Comparison of ENCODE assay signal across 1 cellular context in genomic region chr6:26195376-26195923, GRCh38.
TF ChIP-seq lines count a peak whose summit lies in the region.

No MANE protein-coding gene starts in this region.

TF ChIP-seq in K562, 482 proteins besides CTCF, POLR2A, EP300 and RAD21 (continued from another document and continues in another):
- TF ChIP-seq SRSF3 (IDR thresholded peaks at IDR 0.05; ENCODE audit: insufficient read depth, low read length) = no peak
- TF ChIP-seq ZKSCAN3 (CRISPR knock-in tag; IDR thresholded peaks at IDR 0.05) = no peak
- TF ChIP-seq SIX5 (IDR thresholded peaks at IDR 0.05; ENCODE audit: borderline replicate concordance in 1 of 2, insufficient read depth in 1 of 2, low read depth in 1 of 2, low read length in 2 of 2) = no peak
- no peak for TF ChIP-seq SAFB2 (IDR thresholded peaks at IDR 0.05; ENCODE audit: borderline replicate concordance, low read depth, low read length, severe bottlenecking)
- TF ChIP-seq NR1H2 (CRISPR knock-in tag; IDR thresholded peaks at IDR 0.05) = no peak; the same call in 1 of the 2 replicates
- TF ChIP-seq SPI1 (IDR thresholded peaks at IDR 0.05; ENCODE audit: borderline replicate concordance, low read depth, low read length) = no peak
- TF ChIP-seq MTA2 (IDR thresholded peaks at IDR 0.05; ENCODE audit: low read depth) = no peak
- TF ChIP-seq ATF7 (IDR thresholded peaks at IDR 0.05) = peak; percentile 80
- no peak for TF ChIP-seq MLX (CRISPR knock-in tag; conservative IDR thresholded peaks at IDR 0.05)
- peak; percentile 31; the same call in 1 of the 2 replicates for TF ChIP-seq ZBTB17 (CRISPR knock-in tag; IDR thresholded peaks at IDR 0.05)
- no peak for TF ChIP-seq PHTF2 (CRISPR knock-in tag; IDR thresholded peaks at IDR 0.05)
- peak; percentile 85 for TF ChIP-seq ZFX (CRISPR knock-in tag; IDR thresholded peaks at IDR 0.05)
- no peak for TF ChIP-seq CLOCK (CRISPR knock-in tag; IDR thresholded peaks at IDR 0.05; ENCODE audit: borderline replicate concordance)
- TF ChIP-seq FOXK2 (conservative IDR thresholded peaks at IDR 0.05 in 1 of 2, IDR thresholded peaks at IDR 0.05 in 1 of 2; ENCODE audit: low read depth in 2 of 2) = no peak
- TF ChIP-seq E2F5 (CRISPR knock-in tag; IDR thresholded peaks at IDR 0.05) = 0 out of 2 replicates have a peak, but pooled peaks have one; percentile 16
- TF ChIP-seq ZNF766 (CRISPR knock-in tag; conservative IDR thresholded peaks at IDR 0.05) = no peak
- TF ChIP-seq SAFB (IDR thresholded peaks at IDR 0.05; ENCODE audit: borderline replicate concordance, low read depth, low read length) = no peak
- 0 out of 4 replicates have a peak, but pooled peaks of 1 of the 2 experiments have one; percentile 34 for TF ChIP-seq ETV6 (IDR thresholded peaks at IDR 0.05; ENCODE audit: borderline replicate concordance in 1 of 2, low read depth in 2 of 2, low read length in 1 of 2)
- no peak for TF ChIP-seq ETV6 (CRISPR knock-in tag; IDR thresholded peaks at IDR 0.05; ENCODE audit: borderline replicate concordance)
- no peak; the same call in 1 of the 2 replicates for TF ChIP-seq TGIF2 (CRISPR knock-in tag; IDR thresholded peaks at IDR 0.05)
- no peak for TF ChIP-seq STAG1 (CRISPR knock-in tag; IDR thresholded peaks at IDR 0.05; ENCODE audit: borderline replicate concordance)
- no peak for TF ChIP-seq ZNF280B (CRISPR knock-in tag; IDR thresholded peaks at IDR 0.05)
- peak; percentile 33; the same call in 1 of the 2 replicates for TF ChIP-seq SP1 (CRISPR knock-in tag; IDR thresholded peaks at IDR 0.05)
- TF ChIP-seq ELF1 (tag; IDR thresholded peaks at IDR 0.05) = peak; percentile 5; the same call in 1 of the 2 replicates
- TF ChIP-seq ARNT (IDR thresholded peaks at IDR 0.05) = peak in 1 of 2 experiments; percentile 18; a peak in 1 of 4 replicates
- TF ChIP-seq SIN3A (IDR thresholded peaks at IDR 0.05; ENCODE audit: borderline replicate concordance in 2 of 2, control insufficient read depth in 1 of 2, low read depth in 2 of 2, low read length in 2 of 2) = peak; percentile 50 to 60; a peak in 1 of 4 replicates
- TF ChIP-seq SRSF7 (optimal IDR thresholded peaks at IDR 0.05; ENCODE audit: low read depth, low read length) = no peak
- no peak for TF ChIP-seq ATF2 (CRISPR knock-in tag; IDR thresholded peaks at IDR 0.05)
- no peak for TF ChIP-seq NR2C2 (CRISPR knock-in tag; IDR thresholded peaks at IDR 0.05)
- no peak for TF ChIP-seq NR2C2 (tag; IDR thresholded peaks at IDR 0.05)
- TF ChIP-seq KLF1 (tag; IDR thresholded peaks at IDR 0.05) = no peak
- TF ChIP-seq DACH1 (IDR thresholded peaks at IDR 0.05; ENCODE audit: partially characterized antibody) = no peak
- peak; percentile 80 for TF ChIP-seq SAP30 (IDR thresholded peaks at IDR 0.05; ENCODE audit: borderline replicate concordance, insufficient read depth, low read depth, low read length, poor library complexity, severe bottlenecking)
- no peak for TF ChIP-seq COPS2 (conservative IDR thresholded peaks at IDR 0.05)
- peak; percentile 30 for TF ChIP-seq KDM5B (IDR thresholded peaks at IDR 0.05; ENCODE audit: insufficient replicate concordance, low read depth, low read length)
- no peak for TF ChIP-seq KDM1A (IDR thresholded peaks at IDR 0.05)
- TF ChIP-seq PHB (CRISPR knock-in tag; IDR thresholded peaks at IDR 0.05) = no peak
- no peak; a peak in 1 of 4 replicates for TF ChIP-seq KDM4B (IDR thresholded peaks at IDR 0.05; ENCODE audit: borderline replicate concordance in 2 of 2, low read depth in 1 of 2)
- no peak for TF ChIP-seq NR3C1 (CRISPR knock-in tag; IDR thresholded peaks at IDR 0.05)
- no peak for TF ChIP-seq RAD51 (IDR thresholded peaks at IDR 0.05; ENCODE audit: borderline replicate concordance, low read depth)
- no peak for TF ChIP-seq NONO (IDR thresholded peaks at IDR 0.05; ENCODE audit: low read depth in 2 of 2, low read length in 1 of 2)
- peak in 1 of 2 experiments; percentile 11; a peak in 1 of 4 replicates for TF ChIP-seq ZMIZ1 (IDR thresholded peaks at IDR 0.05; ENCODE audit: low read depth in 2 of 2, low read length in 2 of 2)
- TF ChIP-seq JUN (IDR thresholded peaks at IDR 0.05; ENCODE audit: borderline replicate concordance, low read depth, low read length) = no peak
- TF ChIP-seq JUN (CRISPR knock-in tag; IDR thresholded peaks at IDR 0.05; ENCODE audit: borderline replicate concordance) = no peak
- TF ChIP-seq PYGO2 (tag; IDR thresholded peaks at IDR 0.05) = no peak
- no peak for TF ChIP-seq NR4A1 (CRISPR knock-in tag; IDR thresholded peaks at IDR 0.05)
- TF ChIP-seq NR4A1 (tag; IDR thresholded peaks at IDR 0.05) = no peak
- no peak for TF ChIP-seq SIRT6 (IDR thresholded peaks at IDR 0.05; ENCODE audit: low read depth, low read length)
- no peak for TF ChIP-seq VEZF1 (CRISPR knock-in tag; IDR thresholded peaks at IDR 0.05)
- no peak for TF ChIP-seq MBD1 (CRISPR knock-in tag; IDR thresholded peaks at IDR 0.05)
- TF ChIP-seq SMAD2 (IDR thresholded peaks at IDR 0.05; ENCODE audit: low read depth, low read length) = no peak
- TF ChIP-seq ZNF277 (CRISPR knock-in tag; IDR thresholded peaks at IDR 0.05; ENCODE audit: borderline replicate concordance) = no peak
- TF ChIP-seq GTF2F1 (IDR thresholded peaks at IDR 0.05; ENCODE audit: low read depth, low read length) = no peak
